ENCODE assay signal across 15 cellular contexts in the genomic region with DNA sequence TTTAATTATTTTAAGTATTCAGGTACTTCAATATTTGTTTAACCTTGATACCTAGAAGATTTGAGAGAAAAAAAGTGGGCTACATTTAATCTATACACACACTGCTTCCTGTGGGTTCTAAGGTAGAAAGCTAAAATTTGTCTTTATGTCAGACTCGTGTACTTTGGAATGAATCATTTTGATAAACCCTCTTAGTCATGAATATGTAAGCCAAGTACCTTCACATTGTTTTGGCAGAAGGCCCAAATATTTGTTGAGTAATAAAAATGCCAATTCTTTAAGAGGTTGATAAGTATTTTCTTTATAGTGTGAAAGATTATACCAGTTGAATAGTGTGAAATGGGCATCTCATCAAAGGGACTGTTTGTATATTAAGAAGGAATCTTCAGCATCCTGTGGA.
DNase-seq lines count a peak whose midpoint lies in the region; ATAC-seq and TF ChIP-seq lines count a peak whose summit lies in the region.
"Had no signal": no experiment of that assay in that cellular context is flagged by ENCODE, and none has a peak within 500 bp of the region (broad histone marks: within the 10 kb centered on the region; RNA-seq: fewer than 3 reads in every experiment).

No MANE protein-coding gene starts in this region.

- no peak for TF ChIP-seq CTCF in progenitor cell of endocrine pancreas (IDR thresholded peaks at IDR 0.05; ENCODE audit: unreplicated experiment)

- no peak overlapping the region for H3K23ac ChIP-seq in mesenchymal stem cell (ENCODE audit: low read length in 2 of 2)

- no peak overlapping the region for H2BK12ac ChIP-seq in mesenchymal stem cell (ENCODE audit: low read length in 2 of 2)

- H3K27ac Mint-ChIP-seq in progenitor cell of endocrine pancreas: no peak overlapping the region
- H3K27ac Mint-ChIP-seq: natural killer cell had no signal

- no peak overlapping the region for H3K4me3 ChIP-seq in mesenchymal stem cell (ENCODE audit: insufficient read depth in 1 of 2, low read depth in 1 of 2, low read length in 2 of 2)
- H3K4me3 ChIP-seq: MG63 had no signal

- no peak overlapping the region for H2BK15ac ChIP-seq in mesenchymal stem cell (ENCODE audit: low read depth, poor library complexity, severe bottlenecking)

- H4K91ac ChIP-seq in mesenchymal stem cell (ENCODE audit: low read length): no peak overlapping the region

- H3K14ac ChIP-seq in mesenchymal stem cell (ENCODE audit: low read length in 2 of 2): no peak overlapping the region

- no peak overlapping the region for H3K4ac ChIP-seq in mesenchymal stem cell (ENCODE audit: low read depth in 1 of 2, low read length in 2 of 2)

- peaks cover 33% of the 10 kb centered on the region for H3K27me3 Mint-ChIP-seq in progenitor cell of endocrine pancreas

- H3K36me3 ChIP-seq in mesenchymal stem cell (ENCODE audit: control insufficient read depth in 1 of 2, insufficient read depth in 2 of 2, low read depth in 1 of 2, low read length in 2 of 2): no peaks in the 10 kb centered on the region
- H3K36me3 ChIP-seq: MG63 had no signal

- no peaks in the 10 kb centered on the region for H3K27me3 ChIP-seq in mesenchymal stem cell (ENCODE audit: control insufficient read depth in 1 of 2, insufficient read depth in 1 of 2, low read length in 2 of 2)
- H3K27me3 ChIP-seq: MG63 had no signal

- no peak overlapping the region for H3K4me3 Mint-ChIP-seq in progenitor cell of endocrine pancreas (ENCODE audit: low read depth)
- H3K4me3 Mint-ChIP-seq: natural killer cell had no signal

- H3K4me1 ChIP-seq in mesenchymal stem cell (ENCODE audit: control insufficient read depth, insufficient read depth, low read depth, low read length): no peaks in the 10 kb centered on the region

- no peak overlapping the region for H2AFZ ChIP-seq in mesenchymal stem cell (ENCODE audit: low read depth, low read length)

- H3K27ac ChIP-seq in mesenchymal stem cell (ENCODE audit: low read length, poor library complexity, severe bottlenecking): no peak overlapping the region

- H3K4me2 ChIP-seq in mesenchymal stem cell (ENCODE audit: low read length, poor library complexity, severe bottlenecking): no peak overlapping the region

- H3K9me3 ChIP-seq in mesenchymal stem cell (ENCODE audit: control insufficient read depth, low read length): no peaks in the 10 kb centered on the region
- H3K9me3 ChIP-seq: MG63 had no signal

- 33% methylated on average over 1 of the region's 1 CpG for WGBS in mesenchymal stem cell

- no peak for ATAC-seq in GM21447 (IDR thresholded peaks at IDR 0.05; ENCODE audit: unreplicated experiment)
- ATAC-seq: left colon, natural killer cell had no signal

- no peak overlapping the region for H2BK5ac ChIP-seq in mesenchymal stem cell (ENCODE audit: low read depth, low read length, poor library complexity, severe bottlenecking)

- peaks cover 11% of the 10 kb centered on the region for H3K4me1 Mint-ChIP-seq in progenitor cell of endocrine pancreas (ENCODE audit: low read depth)
- H3K4me1 Mint-ChIP-seq: natural killer cell had no signal

- H3K79me1 ChIP-seq in mesenchymal stem cell (replicated peaks; ENCODE audit: low read length, poor library complexity, severe bottlenecking): no peaks in the 10 kb centered on the region

- H3K9ac ChIP-seq in mesenchymal stem cell (ENCODE audit: low read length): no peak overlapping the region

- H3K18ac ChIP-seq in mesenchymal stem cell (ENCODE audit: low read depth in 1 of 2, low read length in 2 of 2): no peak overlapping the region

- H3K9me3 Mint-ChIP-seq in progenitor cell of endocrine pancreas (ENCODE audit: low read depth): no peaks in the 10 kb centered on the region

- DNase-seq in EL (peak; percentile 60), NCI-H146 treated with DMSO at 0.1 percent for 48 hours (lab: John Stamatoyannopoulos, UW; ENCODE audit: unreplicated experiment) (peak; percentile 2), dermis blood vessel endothelial cell (peak; percentile 80), mesenchymal stem cell (peak; percentile 16), KG1 (lab: John Stamatoyannopoulos, UW) (no peak), progenitor cell of endocrine pancreas (ENCODE audit: low spot score, unreplicated experiment) (no peak)
- DNase-seq in activated CD8-positive, alpha-beta memory T cell treated with anti-CD3 and anti-CD28 coated beads, Interleukin-2, amount 50 U/mL, for 4 hours: no peak
- DNase-seq: activated CD4-positive, alpha-beta T cell treated with anti-CD3 and anti-CD28 coated beads, Interleukin-2, amount 50 U/mL, for 4 hours; activated effector memory CD4-positive, alpha-beta T cell treated with Interleukin-2 at 50 U/mL for 16 hours; left colon; MG63; natural killer cell; SHP77; T1000 had no signal

- H4K8ac ChIP-seq in mesenchymal stem cell (ENCODE audit: low read length): no peak overlapping the region

- no peak overlapping the region for H2AK5ac ChIP-seq in mesenchymal stem cell (ENCODE audit: low read length, severe bottlenecking)

- no peak overlapping the region for H2BK120ac ChIP-seq in mesenchymal stem cell (ENCODE audit: low read depth, low read length)

- no peaks in the 10 kb centered on the region for H3K36me3 Mint-ChIP-seq in progenitor cell of endocrine pancreas (ENCODE audit: insufficient read depth)
- H3K36me3 Mint-ChIP-seq: natural killer cell had no signal

Comparison
In these comparisons a context has a peak if more than half of its experiments do, and no peak if none do; other contexts are left out.
1. DNase-seq: peak in EL (single experiment), NCI-H146 treated with DMSO at 0.1 percent for 48 hours (single experiment), dermis blood vessel endothelial cell (single experiment) and mesenchymal stem cell (single experiment); none in activated CD8-positive, alpha-beta memory T cell treated with anti-CD3 and anti-CD28 coated beads, Interleukin-2, amount 50 U/mL, for 4 hours (single experiment), KG1 (single experiment) and progenitor cell of endocrine pancreas (single experiment).